In the genomic region with DNA sequence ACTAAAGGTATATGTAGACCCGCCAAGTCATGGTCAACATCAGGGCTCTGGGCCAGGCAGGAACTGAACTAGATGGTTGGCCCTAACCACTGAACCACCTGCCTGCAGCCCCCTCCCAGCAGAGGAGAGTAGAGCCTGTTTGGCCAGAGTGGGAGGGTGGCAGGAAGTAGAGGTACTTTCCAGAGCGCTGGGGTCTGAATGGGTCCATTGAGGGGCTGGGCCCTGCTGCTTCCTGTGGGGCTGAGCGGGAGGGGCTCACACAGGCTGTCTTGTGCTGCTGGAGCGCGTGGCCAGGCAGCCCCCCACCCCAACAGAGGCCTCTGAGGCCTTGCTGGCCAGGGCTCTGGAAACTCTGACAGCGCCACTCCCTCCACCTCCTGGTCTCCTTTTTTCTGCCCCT, we compare ENCODE assay signal across 9 cellular contexts. TPM values are rescaled to one million over a fixed set of nuclear protein-coding genes. Genes with fewer than 3 reads are reported as not detected.
DNase-seq lines count a peak whose midpoint lies in the region; ATAC-seq, FAIRE-seq and TF ChIP-seq lines count a peak whose summit lies in the region.
"Had no signal": no experiment of that assay in that cellular context is flagged by ENCODE, and none has a peak within 500 bp of the region (broad histone marks: within the 10 kb centered on the region; RNA-seq: fewer than 3 reads in every experiment).

No MANE protein-coding gene starts in this region.

- DNase-seq in Ammon's horn (ENCODE audit: low spot score) (peak; percentile 40), ascending aorta (ENCODE audit: low spot score in 2 of 2) (no peak), NCI-H1105 (lab: John Stamatoyannopoulos, UW) (no peak), MG63 (no peak), H54 (ENCODE audit: insufficient read length, low spot score) (no peak)
- no peak for DNase-seq in activated T-cell treated with anti-CD3 and anti-CD28 coated beads, Interleukin-2, amount 50 U/mL, for 72 hours
- DNase-seq: CD8-positive, alpha-beta T cell had no signal

- no peaks in the 10 kb centered on the region for H3K9me3 Mint-ChIP-seq in nephron
- no peaks in the 10 kb centered on the region for H3K9me3 Mint-ChIP-seq in activated T-cell treated with anti-CD3 and anti-CD28 coated beads, Interleukin-2, amount 50 U/mL, for 72 hours
- H3K9me3 Mint-ChIP-seq: CD8-positive, alpha-beta T cell had no signal

- H3K4me1 Mint-ChIP-seq in nephron = peaks cover 50% of the 10 kb centered on the region
- peaks cover 13% of the 10 kb centered on the region for H3K4me1 Mint-ChIP-seq in activated T-cell treated with anti-CD3 and anti-CD28 coated beads, Interleukin-2, amount 50 U/mL, for 72 hours (ENCODE audit: low read depth)

- peaks cover 49 to 68% of the 10 kb centered on the region in 2 donors for H3K4me1 ChIP-seq in ascending aorta

- H3K36me3 ChIP-seq in ascending aorta (peaks cover 23 to 31% of the 10 kb centered on the region in 2 donors), MG63 (no peaks in the 10 kb centered on the region; the same call in 1 of the 2 replicates)

- H3K27me3 ChIP-seq in ascending aorta (no peaks in the 10 kb centered on the region), MG63 (no peaks in the 10 kb centered on the region)

- TF ChIP-seq POLR2A in GM19099 (IDR thresholded peaks at IDR 0.05; ENCODE audit: extremely low read depth, insufficient read length, low read depth) = peak; percentile 25
- TF ChIP-seq POLR2A in H54 (IDR thresholded peaks at IDR 0.05; ENCODE audit: low read depth, low read length) = no peak

- H3K4me3 Mint-ChIP-seq in nephron = no peak overlapping the region
- no peak overlapping the region for H3K4me3 Mint-ChIP-seq in activated T-cell treated with anti-CD3 and anti-CD28 coated beads, Interleukin-2, amount 50 U/mL, for 72 hours
- H3K4me3 Mint-ChIP-seq: CD8-positive, alpha-beta T cell had no signal

- no peak for FAIRE-seq in H54 (lab: Jason Lieb, UNC)

- TF ChIP-seq CTCF in ascending aorta (IDR thresholded peaks at IDR 0.05) (no peak), nephron (IDR thresholded peaks at IDR 0.05; ENCODE audit: unreplicated experiment in 3 of 3) (no peak)

- H3K27ac ChIP-seq in ascending aorta = peak overlapping the region; percentile 94 to 97

- H3K27me3 Mint-ChIP-seq in nephron (ENCODE audit: low read depth) = peaks cover 4% of the 10 kb centered on the region
- H3K27me3 Mint-ChIP-seq in activated T-cell treated with anti-CD3 and anti-CD28 coated beads, Interleukin-2, amount 50 U/mL, for 72 hours (ENCODE audit: low read depth) = peaks cover 18% of the 10 kb centered on the region

- peak overlapping the region in 2 of 3 experiments; percentile 43 to 85 for H3K27ac Mint-ChIP-seq in nephron
- H3K27ac Mint-ChIP-seq in activated T-cell treated with anti-CD3 and anti-CD28 coated beads, Interleukin-2, amount 50 U/mL, for 72 hours = no peak overlapping the region
- H3K27ac Mint-ChIP-seq: CD8-positive, alpha-beta T cell had no signal

- H3K9me3 ChIP-seq in ascending aorta (no peaks in the 10 kb centered on the region), MG63 (no peaks in the 10 kb centered on the region)

- intact Hi-C loops in ascending aorta (cut with DNase I) = loop anchor here (2.0 to 5.0 kb wide), 2 partner anchors 28 to 238 kb away; no protein-coding TSS in a partner anchor

- ATAC-seq in activated T-cell treated with anti-CD3 and anti-CD28 coated beads, Interleukin-2, amount 50 U/mL, for 72 hours (replicated peaks in 1 of 2) = no peak
- ATAC-seq: CD8-positive, alpha-beta T cell had no signal

- no peaks in the 10 kb centered on the region for H3K36me3 Mint-ChIP-seq in nephron (ENCODE audit: low read depth)
- no peaks in the 10 kb centered on the region for H3K36me3 Mint-ChIP-seq in activated T-cell treated with anti-CD3 and anti-CD28 coated beads, Interleukin-2, amount 50 U/mL, for 72 hours (ENCODE audit: insufficient read depth in 2 of 2)
- H3K36me3 Mint-ChIP-seq: CD8-positive, alpha-beta T cell had no signal

- H3K4me3 ChIP-seq in ascending aorta (no peak overlapping the region), MG63 (no peak overlapping the region)

RNA-seq across cellular contexts. Expression of gene CSPG4, which starts 17.4 kb away (rescaled TPM):
- 258 TPM for total RNA-seq in ascending aorta
- total RNA-seq in activated T-cell treated with anti-CD3 and anti-CD28 coated beads, Interleukin-2, amount 50 U/mL, for 72 hours = not detected
- total RNA-seq in MG63 (2014; rRNA removed; shearing (Covaris generic); ENCODE audit: low replicate concordance) = 13.4 and 19.6 TPM in 2 replicates
- total RNA-seq: CD8-positive, alpha-beta T cell had no signal

RNA-seq across cellular contexts. Expression of gene SNX33, which starts 47.5 kb away (rescaled TPM):
- 53.5 TPM for total RNA-seq in ascending aorta
- 1 to 10 TPM; 1.5 to 3.1 TPM for total RNA-seq in activated T-cell treated with anti-CD3 and anti-CD28 coated beads, Interleukin-2, amount 50 U/mL, for 72 hours
- total RNA-seq in MG63 (2014; rRNA removed; shearing (Covaris generic); ENCODE audit: low replicate concordance) = 13.4 and 20.8 TPM in 2 replicates

RNA-seq across cellular contexts. Expression of gene IMP3, which starts 55.2 kb away (rescaled TPM):
- 159 TPM for total RNA-seq in ascending aorta
- total RNA-seq in activated T-cell treated with anti-CD3 and anti-CD28 coated beads, Interleukin-2, amount 50 U/mL, for 72 hours = 10 to 100 TPM; 57.5 to 61.0 TPM
- total RNA-seq in MG63 (2014; rRNA removed; shearing (Covaris generic); ENCODE audit: low replicate concordance) = 122 and 150 TPM in 2 replicates

Comparison
In these comparisons a context has a peak if more than half of its experiments do, and no peak if none do; other contexts are left out.
1. RNA of gene CSPG4, which starts 17.4 kb away (total RNA-seq): 258 TPM in ascending aorta (single experiment) and 13.4 to 19.6 TPM in MG63; not detected in activated T-cell treated with anti-CD3 and anti-CD28 coated beads, Interleukin-2, amount 50 U/mL, for 72 hours; every median in the first group is over 10 times any median in the second.